In the genomic region with DNA sequence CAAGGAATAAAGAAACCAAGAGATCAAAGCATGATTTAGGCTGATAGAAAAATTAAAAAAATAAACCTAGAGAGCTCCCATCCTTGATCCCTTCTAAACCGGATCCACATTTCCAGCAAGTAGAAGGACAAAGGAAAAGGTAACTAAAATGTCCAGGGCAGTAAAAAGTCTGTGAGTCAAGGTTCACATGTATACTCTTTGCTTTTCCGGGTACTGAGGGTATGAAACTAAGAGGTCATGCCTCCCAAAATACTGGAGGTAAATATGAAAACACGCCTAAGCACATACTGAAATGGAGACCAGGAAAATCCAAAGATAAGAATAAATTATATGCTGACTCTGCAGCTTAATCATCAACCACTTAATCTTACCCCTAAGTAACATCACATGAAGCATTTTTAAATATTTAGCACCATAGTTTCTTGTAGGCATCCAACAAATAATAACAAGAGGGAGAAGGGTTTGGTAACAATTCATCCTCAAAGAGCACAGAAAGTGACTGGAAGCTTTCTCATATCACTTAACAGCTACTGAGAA, we compare ENCODE assay signal across 19 cellular contexts. TPM values are rescaled to one million over a fixed set of nuclear protein-coding genes. Genes with fewer than 3 reads are reported as not detected.
DNase-seq lines count a peak whose midpoint lies in the region; ATAC-seq, FAIRE-seq and TF ChIP-seq lines count a peak whose summit lies in the region.
"Had no signal": no experiment of that assay in that cellular context is flagged by ENCODE, and none has a peak within 500 bp of the region (broad histone marks: within the 10 kb centered on the region; RNA-seq: fewer than 3 reads in every experiment).

No MANE protein-coding gene starts in this region.

- peak overlapping the region; percentile 50 for H3K4me3 ChIP-seq in neural cell (ENCODE audit: low read length)
- H3K4me3 ChIP-seq: BLaER1 treated with 17β-estradiol and CSF1 and Interleukin-3, amounts not matched to agents 10 nM and 100 nM; HAP-1 had no signal

- H3K27ac Mint-ChIP-seq in natural killer cell, result peak overlapping the region; percentile 39 to 43
- peak overlapping the region in 1 of 2 donors; percentile 80 for H3K27ac Mint-ChIP-seq in natural killer cell treated with Interleukin-12 subunit alpha and Interleukin-12 subunit beta and Interleukin-15 and Interleukin-18, amount 100 ng/mL, for 72 hours
- no peak overlapping the region for H3K27ac Mint-ChIP-seq in Calu3 (ENCODE audit: unreplicated experiment)
- H3K27ac Mint-ChIP-seq: HFFc6 had no signal

- no TSS peak for BruUV-seq in Calu3 (replicated peaks; lab: Mats Ljungman, UMichigan)

- peaks cover 7% of the 10 kb centered on the region for H3F3A ChIP-seq in neural cell (ENCODE audit: insufficient read depth, low read length, poor library complexity, severe bottlenecking)

- no peaks in the 10 kb centered on the region for H3K9me2 ChIP-seq in neural cell (ENCODE audit: insufficient read depth, low read length)

- H4K20me1 ChIP-seq in neural cell (ENCODE audit: insufficient read depth), result no peaks in the 10 kb centered on the region

- no peaks in the 10 kb centered on the region for H3K36me3 ChIP-seq in neural cell (ENCODE audit: insufficient read depth, low read length)
- H3K36me3 ChIP-seq: HAP-1 had no signal

- FAIRE-seq in islet of Langerhans (lab: Jason Lieb, UNC) (peak; percentile 82), GM12892 (lab: Jason Lieb, UNC) (no peak)
- FAIRE-seq: GM19239 had no signal

- no peak for TF ChIP-seq CTCF in natural killer cell (IDR thresholded peaks at IDR 0.05)
- no peak for TF ChIP-seq CTCF in neural cell (IDR thresholded peaks at IDR 0.05; ENCODE audit: poor library complexity, severe bottlenecking)
- TF ChIP-seq CTCF in Calu3 (IDR thresholded peaks at IDR 0.05; ENCODE audit: unreplicated experiment), result no peak

- CTCF ChIA-PET in Calu3 (lab: Charles Lee), result interaction anchor here (0.8 kb wide), 1 partner anchor 24 kb away, joined by 3 read pairs; no protein-coding TSS in a partner anchor

- intact Hi-C loops in natural killer cell (cut with micrococcal nuclease), result no loop called here
- intact Hi-C loops in Calu3 (cut with micrococcal nuclease; ENCODE audit: unreplicated experiment), result no loop called here

- H3K9me3 Mint-ChIP-seq in natural killer cell (no peaks in the 10 kb centered on the region), Calu3 (ENCODE audit: low read depth, unreplicated experiment) (no peaks in the 10 kb centered on the region)
- H3K9me3 Mint-ChIP-seq in natural killer cell treated with Interleukin-12 subunit alpha and Interleukin-12 subunit beta and Interleukin-15 and Interleukin-18, amount 100 ng/mL, for 72 hours, result no peaks in the 10 kb centered on the region
- H3K9me3 Mint-ChIP-seq: CD4-positive, CD25-positive, alpha-beta regulatory T cell; HFFc6; IgD-negative memory B cell had no signal

- DNase-seq in natural killer cell (no peak), ecto neural progenitor cell (ENCODE audit: low spot score) (no peak), GM12892 (ENCODE audit: insufficient read length) (no peak), Calu3 (no peak)
- DNase-seq in natural killer cell treated with Interleukin-12 subunit alpha and Interleukin-12 subunit beta and Interleukin-15 and Interleukin-18, amount 100 ng/mL, for 72 hours (ENCODE audit: low spot score), result no peak
- DNase-seq: AML-193; CD4-positive, CD25-positive, alpha-beta regulatory T cell; DND-41; GDM1; GOT3; HFFc6 had no signal

- H3K4me2 ChIP-seq in neural cell (ENCODE audit: low read length), result no peak overlapping the region
- H3K4me2 ChIP-seq: KMS-11 had no signal

- H3K9me3 ChIP-seq in neural cell (ENCODE audit: low read length), result no peaks in the 10 kb centered on the region
- H3K9me3 ChIP-seq: HAP-1 had no signal

- H3K4me3 Mint-ChIP-seq in natural killer cell, result no peak overlapping the region
- H3K4me3 Mint-ChIP-seq in natural killer cell treated with Interleukin-12 subunit alpha and Interleukin-12 subunit beta and Interleukin-15 and Interleukin-18, amount 100 ng/mL, for 72 hours, result no peak overlapping the region
- no peak overlapping the region for H3K4me3 Mint-ChIP-seq in Calu3 (ENCODE audit: low read depth, unreplicated experiment)
- H3K4me3 Mint-ChIP-seq: CD4-positive, CD25-positive, alpha-beta regulatory T cell; HFFc6; IgD-negative memory B cell had no signal

- ATAC-seq in natural killer cell, result no peak
- no peak for ATAC-seq in natural killer cell treated with Interleukin-12 subunit alpha and Interleukin-12 subunit beta and Interleukin-15 and Interleukin-18, amount 100 ng/mL, for 72 hours

- no peaks in the 10 kb centered on the region for H3K27me3 Mint-ChIP-seq in natural killer cell (ENCODE audit: low read depth in 2 of 2)
- H3K27me3 Mint-ChIP-seq in natural killer cell treated with Interleukin-12 subunit alpha and Interleukin-12 subunit beta and Interleukin-15 and Interleukin-18, amount 100 ng/mL, for 72 hours, result no peaks in the 10 kb centered on the region
- no peaks in the 10 kb centered on the region for H3K27me3 Mint-ChIP-seq in Calu3 (ENCODE audit: unreplicated experiment)
- H3K27me3 Mint-ChIP-seq: CD4-positive, CD25-positive, alpha-beta regulatory T cell; IgD-negative memory B cell had no signal

- no peak for TF ChIP-seq RAD21 in neural cell (conservative IDR thresholded peaks at IDR 0.05)

- no peak overlapping the region for H2AFZ ChIP-seq in neural cell (ENCODE audit: low read depth, low read length)

- H3K36me3 Mint-ChIP-seq in natural killer cell, result peaks cover 8% of the 10 kb centered on the region
- H3K36me3 Mint-ChIP-seq in natural killer cell treated with Interleukin-12 subunit alpha and Interleukin-12 subunit beta and Interleukin-15 and Interleukin-18, amount 100 ng/mL, for 72 hours, result peaks cover 12% of the 10 kb centered on the region
- no peaks in the 10 kb centered on the region for H3K36me3 Mint-ChIP-seq in Calu3 (ENCODE audit: insufficient read depth, unreplicated experiment)

- TF ChIP-seq EP300 in neural cell (conservative IDR thresholded peaks at IDR 0.05; ENCODE audit: poor library complexity, severe bottlenecking), result no peak

- H3K9ac ChIP-seq in neural cell (ENCODE audit: low read length), result peak overlapping the region; percentile 41
- H3K9ac ChIP-seq: BLaER1 treated with 17β-estradiol and CSF1 and Interleukin-3, amounts not matched to agents 10 nM and 100 nM; KMS-11 had no signal

- no peak for TF ChIP-seq POLR2A in GM12892 (IDR thresholded peaks at IDR 0.05; ENCODE audit: low read depth, low read length)

- H3K27ac ChIP-seq in neural cell (ENCODE audit: low read length), result peak overlapping the region; percentile 78
- H3K27ac ChIP-seq: 22Rv1; BLaER1 treated with 17β-estradiol and CSF1 and Interleukin-3, amounts not matched to agents 10 nM and 100 nM; KMS-11 had no signal

- no peaks in the 10 kb centered on the region for H3K27me3 ChIP-seq in neural cell (ENCODE audit: insufficient read depth, low read depth, low read length)
- H3K27me3 ChIP-seq: BLaER1 treated with 17β-estradiol and CSF1 and Interleukin-3, amounts not matched to agents 10 nM and 100 nM had no signal

- no peaks in the 10 kb centered on the region for H3K79me2 ChIP-seq in neural cell (replicated peaks; ENCODE audit: insufficient read depth, low read length)

- H3K4me1 Mint-ChIP-seq in natural killer cell (peaks cover 66 to 77% of the 10 kb centered on the region in 2 donors), Calu3 (ENCODE audit: low read depth, unreplicated experiment) (peaks cover 38% of the 10 kb centered on the region)
- peaks cover 41 to 47% of the 10 kb centered on the region in 2 donors for H3K4me1 Mint-ChIP-seq in natural killer cell treated with Interleukin-12 subunit alpha and Interleukin-12 subunit beta and Interleukin-15 and Interleukin-18, amount 100 ng/mL, for 72 hours (ENCODE audit: low read depth in 2 of 2)

TF ChIP-seq in neural cell, 6 proteins besides CTCF, POLR2A, EP300 and RAD21:
- TF ChIP-seq MXI1 (conservative IDR thresholded peaks at IDR 0.05; ENCODE audit: poor library complexity, severe bottlenecking), result no peak
- no peak for TF ChIP-seq SMC3 (conservative IDR thresholded peaks at IDR 0.05; ENCODE audit: poor library complexity)
- TF ChIP-seq POLR2AphosphoS5 (IDR thresholded peaks at IDR 0.05), result no peak
- TF ChIP-seq EZH2 (IDR thresholded peaks at IDR 0.05; ENCODE audit: borderline replicate concordance, insufficient read depth, low read length, poor library complexity, severe bottlenecking), result no peak
- TF ChIP-seq TAF1 (IDR thresholded peaks at IDR 0.05; ENCODE audit: low read depth), result no peak
- TF ChIP-seq, protein P1, sequence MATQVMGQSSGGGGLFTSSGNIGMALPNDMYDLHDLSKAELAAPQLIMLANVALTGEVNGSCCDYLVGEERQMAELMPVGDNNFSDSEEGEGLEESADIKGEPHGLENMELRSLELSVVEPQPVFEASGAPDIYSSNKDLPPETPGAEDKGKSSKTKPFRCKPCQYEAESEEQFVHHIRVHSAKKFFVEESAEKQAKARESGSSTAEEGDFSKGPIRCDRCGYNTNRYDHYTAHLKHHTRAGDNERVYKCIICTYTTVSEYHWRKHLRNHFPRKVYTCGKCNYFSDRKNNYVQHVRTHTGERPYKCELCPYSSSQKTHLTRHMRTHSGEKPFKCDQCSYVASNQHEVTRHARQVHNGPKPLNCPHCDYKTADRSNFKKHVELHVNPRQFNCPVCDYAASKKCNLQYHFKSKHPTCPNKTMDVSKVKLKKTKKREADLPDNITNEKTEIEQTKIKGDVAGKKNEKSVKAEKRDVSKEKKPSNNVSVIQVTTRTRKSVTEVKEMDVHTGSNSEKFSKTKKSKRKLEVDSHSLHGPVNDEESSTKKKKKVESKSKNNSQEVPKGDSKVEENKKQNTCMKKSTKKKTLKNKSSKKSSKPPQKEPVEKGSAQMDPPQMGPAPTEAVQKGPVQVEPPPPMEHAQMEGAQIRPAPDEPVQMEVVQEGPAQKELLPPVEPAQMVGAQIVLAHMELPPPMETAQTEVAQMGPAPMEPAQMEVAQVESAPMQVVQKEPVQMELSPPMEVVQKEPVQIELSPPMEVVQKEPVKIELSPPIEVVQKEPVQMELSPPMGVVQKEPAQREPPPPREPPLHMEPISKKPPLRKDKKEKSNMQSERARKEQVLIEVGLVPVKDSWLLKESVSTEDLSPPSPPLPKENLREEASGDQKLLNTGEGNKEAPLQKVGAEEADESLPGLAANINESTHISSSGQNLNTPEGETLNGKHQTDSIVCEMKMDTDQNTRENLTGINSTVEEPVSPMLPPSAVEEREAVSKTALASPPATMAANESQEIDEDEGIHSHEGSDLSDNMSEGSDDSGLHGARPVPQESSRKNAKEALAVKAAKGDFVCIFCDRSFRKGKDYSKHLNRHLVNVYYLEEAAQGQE (IDR thresholded peaks at IDR 0.05; ENCODE audit: borderline replicate concordance), result no peak

RNA-seq across cellular contexts. Expression of gene JAZF1, which starts 35.4 kb away (rescaled TPM):
- 10 to 100 TPM; 82.5 to 89.7 (median 87.6) TPM for total RNA-seq in natural killer cell
- 10 to 100 TPM; 12.6 to 23.6 TPM for total RNA-seq in natural killer cell treated with Interleukin-12 subunit alpha and Interleukin-12 subunit beta and Interleukin-15 and Interleukin-18, amount 100 ng/mL, for 72 hours
- polyA plus RNA-seq in neural cell, result 25.5 and 29.5 TPM in 2 replicates
- 36.0 and 38.2 TPM in 2 replicates for polyA minus RNA-seq in neural cell
- 0.25 TPM for polyA plus RNA-seq in GM12892 (2012; ENCODE audit: missing spikeins)
- total RNA-seq in Calu3 (2022), result 8.6 and 10.7 TPM in 2 replicates
